Comparison of ENCODE assay signal across 1 cellular context in the genomic region with DNA sequence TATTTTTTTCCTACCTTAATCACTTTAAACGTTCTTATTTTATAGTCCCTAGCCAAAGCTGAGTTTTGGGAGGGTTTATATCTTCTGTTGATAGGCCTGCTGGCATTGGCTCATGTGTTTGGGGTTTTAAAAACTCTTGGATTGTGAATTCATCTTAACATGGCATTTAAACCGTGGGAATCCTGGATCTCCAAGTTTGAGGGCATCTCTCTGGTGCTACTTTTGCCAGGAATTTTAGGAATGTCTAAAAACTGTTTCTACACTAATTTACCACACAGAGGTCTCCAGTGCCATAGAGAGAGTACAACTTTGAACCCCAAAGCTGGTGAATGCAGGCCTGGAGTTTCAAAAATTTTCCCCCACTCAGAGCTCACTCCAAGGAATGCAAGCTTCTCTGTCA.
TF ChIP-seq lines count a peak whose summit lies in the region.

No MANE protein-coding gene starts in this region.

TF ChIP-seq in IMR-90, 13 proteins besides CTCF, POLR2A, EP300 and RAD21:
- TF ChIP-seq MXI1 (IDR thresholded peaks at IDR 0.05; ENCODE audit: borderline replicate concordance, low read depth, low read length): no peak
- TF ChIP-seq BHLHE40 (IDR thresholded peaks at IDR 0.05; ENCODE audit: low read depth, low read length): no peak
- no peak for TF ChIP-seq SMC3 (IDR thresholded peaks at IDR 0.05; ENCODE audit: low read depth, low read length)
- TF ChIP-seq USF2 (IDR thresholded peaks at IDR 0.05; ENCODE audit: low read depth, low read length): no peak
- no peak for TF ChIP-seq MAFK (IDR thresholded peaks at IDR 0.05; ENCODE audit: low read depth, low read length)
- no peak for TF ChIP-seq ELK1 (IDR thresholded peaks at IDR 0.05; ENCODE audit: borderline replicate concordance, low read depth, low read length)
- no peak for TF ChIP-seq RCOR1 (IDR thresholded peaks at IDR 0.05; ENCODE audit: insufficient replicate concordance, low read length)
- no peak for TF ChIP-seq CEBPB (IDR thresholded peaks at IDR 0.05; ENCODE audit: low read depth, low read length)
- TF ChIP-seq NFE2L2 (IDR thresholded peaks at IDR 0.05; ENCODE audit: low read depth, low read length): no peak
- TF ChIP-seq FOS (IDR thresholded peaks at IDR 0.05; ENCODE audit: low read depth, low read length): no peak
- no peak for TF ChIP-seq MAZ (IDR thresholded peaks at IDR 0.05; ENCODE audit: borderline replicate concordance, low read depth, low read length)
- no peak for TF ChIP-seq CHD1 (IDR thresholded peaks at IDR 0.05; ENCODE audit: low read depth, low read length)
- TF ChIP-seq RFX5 (IDR thresholded peaks at IDR 0.05; ENCODE audit: low read depth, low read length): no peak
